In the genomic region with DNA sequence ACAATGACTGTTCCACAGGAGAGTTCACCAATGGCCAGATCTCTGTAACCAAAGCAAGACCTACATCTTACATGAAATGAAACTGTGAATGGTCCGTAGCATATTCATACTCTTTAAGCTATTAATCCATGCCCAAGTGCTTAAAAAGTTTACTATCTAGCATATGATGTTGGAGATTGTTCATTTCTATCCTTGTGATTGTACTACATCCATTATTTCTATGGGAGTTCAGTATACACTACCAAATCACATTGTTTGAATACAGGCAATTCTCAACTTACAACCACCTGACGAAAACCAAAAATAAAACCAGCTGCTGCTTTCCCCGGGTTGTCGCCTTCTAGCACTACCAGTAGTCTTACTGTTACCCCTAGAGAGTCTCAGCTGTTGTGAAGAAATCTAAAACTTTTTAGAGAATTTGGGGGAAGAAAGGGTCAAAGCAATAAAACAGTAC, we compare ENCODE assay signal across 1 cellular context.
TF ChIP-seq lines count a peak whose summit lies in the region.

No MANE protein-coding gene starts in this region.

TF ChIP-seq in GM23338, 12 proteins besides CTCF, POLR2A, EP300 and RAD21 (continued from another document):
- TF ChIP-seq, protein P1, sequence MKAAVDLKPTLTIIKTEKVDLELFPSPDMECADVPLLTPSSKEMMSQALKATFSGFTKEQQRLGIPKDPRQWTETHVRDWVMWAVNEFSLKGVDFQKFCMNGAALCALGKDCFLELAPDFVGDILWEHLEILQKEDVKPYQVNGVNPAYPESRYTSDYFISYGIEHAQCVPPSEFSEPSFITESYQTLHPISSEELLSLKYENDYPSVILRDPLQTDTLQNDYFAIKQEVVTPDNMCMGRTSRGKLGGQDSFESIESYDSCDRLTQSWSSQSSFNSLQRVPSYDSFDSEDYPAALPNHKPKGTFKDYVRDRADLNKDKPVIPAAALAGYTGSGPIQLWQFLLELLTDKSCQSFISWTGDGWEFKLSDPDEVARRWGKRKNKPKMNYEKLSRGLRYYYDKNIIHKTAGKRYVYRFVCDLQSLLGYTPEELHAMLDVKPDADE (IDR thresholded peaks at IDR 0.05) = no peak
- TF ChIP-seq CREB1 (CRISPR knock-in tag; IDR thresholded peaks at IDR 0.05; ENCODE audit: low read depth) = no peak
- TF ChIP-seq, protein P2, sequence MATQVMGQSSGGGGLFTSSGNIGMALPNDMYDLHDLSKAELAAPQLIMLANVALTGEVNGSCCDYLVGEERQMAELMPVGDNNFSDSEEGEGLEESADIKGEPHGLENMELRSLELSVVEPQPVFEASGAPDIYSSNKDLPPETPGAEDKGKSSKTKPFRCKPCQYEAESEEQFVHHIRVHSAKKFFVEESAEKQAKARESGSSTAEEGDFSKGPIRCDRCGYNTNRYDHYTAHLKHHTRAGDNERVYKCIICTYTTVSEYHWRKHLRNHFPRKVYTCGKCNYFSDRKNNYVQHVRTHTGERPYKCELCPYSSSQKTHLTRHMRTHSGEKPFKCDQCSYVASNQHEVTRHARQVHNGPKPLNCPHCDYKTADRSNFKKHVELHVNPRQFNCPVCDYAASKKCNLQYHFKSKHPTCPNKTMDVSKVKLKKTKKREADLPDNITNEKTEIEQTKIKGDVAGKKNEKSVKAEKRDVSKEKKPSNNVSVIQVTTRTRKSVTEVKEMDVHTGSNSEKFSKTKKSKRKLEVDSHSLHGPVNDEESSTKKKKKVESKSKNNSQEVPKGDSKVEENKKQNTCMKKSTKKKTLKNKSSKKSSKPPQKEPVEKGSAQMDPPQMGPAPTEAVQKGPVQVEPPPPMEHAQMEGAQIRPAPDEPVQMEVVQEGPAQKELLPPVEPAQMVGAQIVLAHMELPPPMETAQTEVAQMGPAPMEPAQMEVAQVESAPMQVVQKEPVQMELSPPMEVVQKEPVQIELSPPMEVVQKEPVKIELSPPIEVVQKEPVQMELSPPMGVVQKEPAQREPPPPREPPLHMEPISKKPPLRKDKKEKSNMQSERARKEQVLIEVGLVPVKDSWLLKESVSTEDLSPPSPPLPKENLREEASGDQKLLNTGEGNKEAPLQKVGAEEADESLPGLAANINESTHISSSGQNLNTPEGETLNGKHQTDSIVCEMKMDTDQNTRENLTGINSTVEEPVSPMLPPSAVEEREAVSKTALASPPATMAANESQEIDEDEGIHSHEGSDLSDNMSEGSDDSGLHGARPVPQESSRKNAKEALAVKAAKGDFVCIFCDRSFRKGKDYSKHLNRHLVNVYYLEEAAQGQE (IDR thresholded peaks at IDR 0.05; ENCODE audit: unreplicated experiment) = no peak
- TF ChIP-seq ZNF331 (CRISPR knock-in tag; IDR thresholded peaks at IDR 0.05; ENCODE audit: low read depth) = no peak
TF ChIP-seq in GM23338: peak in this region for 0.
